9 cellular contexts compared by ENCODE assay signal in the genomic region with DNA sequence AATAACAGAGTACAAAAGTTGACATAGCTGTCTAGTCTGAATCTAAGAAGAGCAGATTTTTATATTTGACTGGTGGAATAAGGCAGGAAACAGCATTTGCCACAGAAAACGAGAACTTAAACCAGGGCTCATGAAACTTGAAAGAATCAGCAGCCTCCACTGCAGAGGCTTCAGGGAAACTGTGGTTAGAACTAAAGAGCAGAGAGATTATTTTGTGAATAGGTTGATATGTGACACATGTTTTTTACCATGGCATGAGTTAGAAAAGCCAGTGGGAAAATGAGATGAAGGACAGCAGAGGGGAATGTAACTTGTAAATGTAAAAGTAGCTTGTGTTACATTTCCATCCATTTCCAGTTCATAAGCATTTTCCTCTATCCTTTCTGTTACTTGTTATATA.
DNase-seq lines count a peak whose midpoint lies in the region; ATAC-seq, FAIRE-seq and TF ChIP-seq lines count a peak whose summit lies in the region.
"Had no signal": no experiment of that assay in that cellular context is flagged by ENCODE, and none has a peak within 500 bp of the region (broad histone marks: within the 10 kb centered on the region; RNA-seq: fewer than 3 reads in every experiment).

No MANE protein-coding gene starts in this region.

- H3K27ac Mint-ChIP-seq in CD8-positive, alpha-beta memory T cell, result peak overlapping the region in 5 of 8 donors; percentile 1 to 48 (median 12)

- H3K36me3 ChIP-seq in CD8-positive, alpha-beta memory T cell (ENCODE audit: insufficient read depth, low read length), result no peaks in the 10 kb centered on the region
- H3K36me3 ChIP-seq in spleen, result no peaks in the 10 kb centered on the region

- H3K4me1 Mint-ChIP-seq in CD8-positive, alpha-beta memory T cell, result peaks cover 20 to 36% (median 26%) of the 10 kb centered on the region in 3 donors

- H3K9me3 Mint-ChIP-seq in CD8-positive, alpha-beta memory T cell, result peaks cover 0 to 1% (median 0%) of the 10 kb centered on the region in 5 donors

- FAIRE-seq in D721Med (lab: Jason Lieb, UNC), result no peak

- no peaks in the 10 kb centered on the region for H3K27me3 ChIP-seq in CD8-positive, alpha-beta memory T cell (ENCODE audit: insufficient read depth, low read length, poor library complexity, severe bottlenecking)
- H3K27me3 ChIP-seq in spleen (replicated peaks in 1 of 7), result no peaks in the 10 kb centered on the region

- peaks cover 0 to 2% (median 0%) of the 10 kb centered on the region in 3 donors for H3K36me3 Mint-ChIP-seq in CD8-positive, alpha-beta memory T cell

- peak in 1 of 5 donors; percentile 33 for DNase-seq in CD8-positive, alpha-beta memory T cell
- DNase-seq in activated CD4-positive, alpha-beta T cell treated with anti-CD3 and anti-CD28 coated beads, Interleukin-2, amount 50 U/mL, for 48 hours, result peak; percentile 1 to 10
- no peak for DNase-seq in erythroblast (lab: John Stamatoyannopoulos, UW)
- DNase-seq in spleen, result no peak
- no peak for DNase-seq in D721Med (ENCODE audit: insufficient read length, low spot score)
- DNase-seq: NCI-H526 treated with DMSO at 0.1 percent for 48 hours had no signal

- CTCF ChIA-PET in CD8-positive, alpha-beta memory T cell (lab: Charles Lee), result no interaction called here

- WGBS in spleen, 5 donors, result 7 to 24% (median 17%) methylated on average over 1 of the region's 1 CpG

- TF ChIP-seq POLR2A in erythroblast (IDR thresholded peaks at IDR 0.05; ENCODE audit: low read length) (no peak), spleen (IDR thresholded peaks at IDR 0.05) (no peak)

- H3K4me3 ChIP-seq in CD8-positive, alpha-beta memory T cell (ENCODE audit: low read length), result no peak overlapping the region
- H3K4me3 ChIP-seq in spleen, result no peak overlapping the region

- H3K4me3 Mint-ChIP-seq in CD8-positive, alpha-beta memory T cell, result peak overlapping the region in 3 of 7 donors; percentile 10 to 35 (median 25)

- TF ChIP-seq CTCF in spleen (IDR thresholded peaks at IDR 0.05 in 8 of 11, conservative IDR thresholded peaks at IDR 0.05 in 3 of 11) (no peak), D721Med (IDR thresholded peaks at IDR 0.05; ENCODE audit: insufficient read depth, missing control alignments) (no peak)

- H3K4me1 ChIP-seq in CD8-positive, alpha-beta memory T cell (ENCODE audit: insufficient read depth, low read length), result peaks cover 26% of the 10 kb centered on the region
- peaks cover 4 to 41% (median 17%) of the 10 kb centered on the region in 6 donors for H3K4me1 ChIP-seq in spleen

- intact Hi-C loops in spleen (cut with DNase I; ENCODE audit: low total_unique reads), result no loop called here

- no peaks in the 10 kb centered on the region for H3K9me3 ChIP-seq in CD8-positive, alpha-beta memory T cell (ENCODE audit: low read length)
- H3K9me3 ChIP-seq in spleen, result no peaks in the 10 kb centered on the region

- POLR2A ChIA-PET in CD8-positive, alpha-beta memory T cell (lab: Charles Lee), result no interaction called here

- H3K27ac ChIP-seq in CD8-positive, alpha-beta memory T cell (ENCODE audit: low read depth, low read length), result no peak overlapping the region
- H3K27ac ChIP-seq in spleen, result peak overlapping the region in 1 of 8 donors; percentile 0

- ATAC-seq in GM19455 (IDR thresholded peaks at IDR 0.05; ENCODE audit: unreplicated experiment), result peak; percentile 70
- peak; percentile 67 for ATAC-seq in HG03196 (IDR thresholded peaks at IDR 0.05; ENCODE audit: unreplicated experiment)
- ATAC-seq in SK-N-SH treated with all-trans-retinoic acid at 6 μM for 48 hours, result no peak

- peaks cover 2 to 6% of the 10 kb centered on the region in 2 donors for H3K27me3 Mint-ChIP-seq in CD8-positive, alpha-beta memory T cell

TF ChIP-seq in SK-N-SH treated with all-trans-retinoic acid at 6 μM for 48 hours, 23 proteins besides CTCF, POLR2A, EP300 and RAD21:
- no peak for TF ChIP-seq BACH2 (CRISPR knock-in tag; IDR thresholded peaks at IDR 0.05; ENCODE audit: borderline replicate concordance)
- no peak for TF ChIP-seq ARNTL (CRISPR knock-in tag; IDR thresholded peaks at IDR 0.05; ENCODE audit: borderline replicate concordance, low read depth)
- no peak for TF ChIP-seq SNAI2 (CRISPR knock-in tag; IDR thresholded peaks at IDR 0.05)
- TF ChIP-seq RARB (CRISPR knock-in tag; IDR thresholded peaks at IDR 0.05), result no peak
- no peak for TF ChIP-seq ZFP30 (CRISPR knock-in tag; IDR thresholded peaks at IDR 0.05)
- TF ChIP-seq OSR1 (CRISPR knock-in tag; IDR thresholded peaks at IDR 0.05), result no peak
- TF ChIP-seq, protein P1, sequence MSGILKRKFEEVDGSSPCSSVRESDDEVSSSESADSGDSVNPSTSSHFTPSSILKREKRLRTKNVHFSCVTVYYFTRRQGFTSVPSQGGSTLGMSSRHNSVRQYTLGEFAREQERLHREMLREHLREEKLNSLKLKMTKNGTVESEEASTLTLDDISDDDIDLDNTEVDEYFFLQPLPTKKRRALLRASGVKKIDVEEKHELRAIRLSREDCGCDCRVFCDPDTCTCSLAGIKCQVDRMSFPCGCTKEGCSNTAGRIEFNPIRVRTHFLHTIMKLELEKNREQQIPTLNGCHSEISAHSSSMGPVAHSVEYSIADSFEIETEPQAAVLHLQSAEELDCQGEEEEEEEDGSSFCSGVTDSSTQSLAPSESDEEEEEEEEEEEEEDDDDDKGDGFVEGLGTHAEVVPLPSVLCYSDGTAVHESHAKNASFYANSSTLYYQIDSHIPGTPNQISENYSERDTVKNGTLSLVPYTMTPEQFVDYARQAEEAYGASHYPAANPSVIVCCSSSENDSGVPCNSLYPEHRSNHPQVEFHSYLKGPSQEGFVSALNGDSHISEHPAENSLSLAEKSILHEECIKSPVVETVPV (CRISPR knock-in tag; IDR thresholded peaks at IDR 0.05), result no peak
- no peak for TF ChIP-seq TCF4 (CRISPR knock-in tag; IDR thresholded peaks at IDR 0.05; ENCODE audit: borderline replicate concordance)
- TF ChIP-seq, protein P2, sequence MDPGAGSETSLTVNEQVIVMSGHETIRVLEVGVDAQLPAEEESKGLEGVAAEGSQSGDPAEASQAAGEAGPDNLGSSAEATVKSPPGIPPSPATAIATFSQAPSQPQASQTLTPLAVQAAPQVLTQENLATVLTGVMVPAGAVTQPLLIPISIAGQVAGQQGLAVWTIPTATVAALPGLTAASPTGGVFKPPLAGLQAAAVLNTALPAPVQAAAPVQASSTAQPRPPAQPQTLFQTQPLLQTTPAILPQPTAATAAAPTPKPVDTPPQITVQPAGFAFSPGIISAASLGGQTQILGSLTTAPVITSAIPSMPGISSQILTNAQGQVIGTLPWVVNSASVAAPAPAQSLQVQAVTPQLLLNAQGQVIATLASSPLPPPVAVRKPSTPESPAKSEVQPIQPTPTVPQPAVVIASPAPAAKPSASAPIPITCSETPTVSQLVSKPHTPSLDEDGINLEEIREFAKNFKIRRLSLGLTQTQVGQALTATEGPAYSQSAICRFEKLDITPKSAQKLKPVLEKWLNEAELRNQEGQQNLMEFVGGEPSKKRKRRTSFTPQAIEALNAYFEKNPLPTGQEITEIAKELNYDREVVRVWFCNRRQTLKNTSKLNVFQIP (CRISPR knock-in tag; IDR thresholded peaks at IDR 0.05; ENCODE audit: borderline replicate concordance, low read depth), result no peak
- TF ChIP-seq GLIS3 (CRISPR knock-in tag; IDR thresholded peaks at IDR 0.05), result no peak
- TF ChIP-seq, protein P3, sequence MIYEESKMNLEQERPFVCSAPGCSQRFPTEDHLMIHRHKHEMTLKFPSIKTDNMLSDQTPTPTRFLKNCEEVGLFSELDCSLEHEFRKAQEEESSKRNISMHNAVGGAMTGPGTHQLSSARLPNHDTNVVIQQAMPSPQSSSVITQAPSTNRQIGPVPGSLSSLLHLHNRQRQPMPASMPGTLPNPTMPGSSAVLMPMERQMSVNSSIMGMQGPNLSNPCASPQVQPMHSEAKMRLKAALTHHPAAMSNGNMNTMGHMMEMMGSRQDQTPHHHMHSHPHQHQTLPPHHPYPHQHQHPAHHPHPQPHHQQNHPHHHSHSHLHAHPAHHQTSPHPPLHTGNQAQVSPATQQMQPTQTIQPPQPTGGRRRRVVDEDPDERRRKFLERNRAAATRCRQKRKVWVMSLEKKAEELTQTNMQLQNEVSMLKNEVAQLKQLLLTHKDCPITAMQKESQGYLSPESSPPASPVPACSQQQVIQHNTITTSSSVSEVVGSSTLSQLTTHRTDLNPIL (CRISPR knock-in tag; IDR thresholded peaks at IDR 0.05; ENCODE audit: low read depth), result no peak
- TF ChIP-seq TOX (CRISPR knock-in tag; IDR thresholded peaks at IDR 0.05; ENCODE audit: borderline replicate concordance), result no peak
- TF ChIP-seq ZNF70 (CRISPR knock-in tag; IDR thresholded peaks at IDR 0.05), result no peak
- no peak for TF ChIP-seq ZC3H10 (CRISPR knock-in tag; IDR thresholded peaks at IDR 0.05)
- TF ChIP-seq CSDC2 (CRISPR knock-in tag; IDR thresholded peaks at IDR 0.05), result no peak
- no peak for TF ChIP-seq ZNF565 (CRISPR knock-in tag; conservative IDR thresholded peaks at IDR 0.05; ENCODE audit: low read depth)

Comparison
In these comparisons a context has a peak if more than half of its experiments do, and no peak if none do; other contexts are left out.
1. DNase-seq: peak in activated CD4-positive, alpha-beta T cell treated with anti-CD3 and anti-CD28 coated beads, Interleukin-2, amount 50 U/mL, for 48 hours (2 of 2); none in erythroblast (0 of 2), spleen (single experiment) and D721Med (single experiment).